Comparison of ENCODE assay signal across 11 cellular contexts in the genomic region with DNA sequence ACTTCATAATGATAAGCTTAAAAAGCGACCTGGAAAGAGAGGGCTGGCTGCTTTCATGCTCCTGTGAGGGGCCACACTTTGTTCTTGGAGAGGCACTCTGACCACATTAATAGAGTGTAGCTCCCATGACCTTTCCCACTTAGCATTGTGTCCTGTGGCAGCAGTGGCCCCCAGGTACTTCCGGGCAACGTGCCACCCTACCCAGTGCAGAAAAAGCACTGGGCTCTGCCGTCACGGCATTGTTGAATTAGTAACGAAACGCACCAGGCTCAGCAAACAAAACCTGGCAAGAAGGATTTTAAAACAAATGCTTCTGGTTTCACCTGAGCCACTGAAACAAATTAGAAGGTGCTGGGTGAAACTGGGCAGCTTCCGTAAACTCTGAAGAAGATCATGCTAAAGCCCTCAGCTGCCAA. TPM values are rescaled to one million over a fixed set of nuclear protein-coding genes. Genes with fewer than 3 reads are reported as not detected.
DNase-seq lines count a peak whose midpoint lies in the region; ATAC-seq, FAIRE-seq and TF ChIP-seq lines count a peak whose summit lies in the region.
"Had no signal": no experiment of that assay in that cellular context is flagged by ENCODE, and none has a peak within 500 bp of the region (broad histone marks: within the 10 kb centered on the region; RNA-seq: fewer than 3 reads in every experiment).

No MANE protein-coding gene starts in this region.

- CTCF ChIA-PET in activated CD8-positive, alpha-beta T cell treated with anti-CD3 and anti-CD28 coated beads, Interleukin-2, amount 10 ng/mL, durations not matched to agents 7 days and 5 days (lab: Charles Lee): no interaction called here

- POLR2A ChIA-PET in activated CD8-positive, alpha-beta T cell treated with anti-CD3 and anti-CD28 coated beads, Interleukin-2, amount 10 ng/mL, durations not matched to agents 7 days and 5 days (lab: Charles Lee): no interaction called here

- no peaks in the 10 kb centered on the region for H3K36me3 Mint-ChIP-seq in activated CD8-positive, alpha-beta T cell treated with anti-CD3 and anti-CD28 coated beads, Interleukin-2, amount 10 ng/mL, durations not matched to agents 7 days and 5 days (ENCODE audit: low read depth)
- H3K36me3 Mint-ChIP-seq in CD14-positive monocyte: no peaks in the 10 kb centered on the region

- H3K9me3 ChIP-seq in pancreas: no peaks in the 10 kb centered on the region

- ATAC-seq in GM18867 (IDR thresholded peaks at IDR 0.05; ENCODE audit: unreplicated experiment) (peak; percentile 60), Right ventricle myocardium superior (ENCODE audit: poor library complexity) (peak; percentile 78), pancreas (peak; percentile 64 to 77 (median 71)), HG02885 (IDR thresholded peaks at IDR 0.05; ENCODE audit: poor library complexity, unreplicated experiment) (no peak)
- ATAC-seq in activated CD8-positive, alpha-beta T cell treated with anti-CD3 and anti-CD28 coated beads, Interleukin-2, amount 10 ng/mL, durations not matched to agents 7 days and 5 days: no peak

- peak overlapping the region; percentile 72 to 95 (median 84) for H3K27ac ChIP-seq in pancreas
- H3K27ac ChIP-seq: BLaER1 treated with 17β-estradiol and CSF1 and Interleukin-3, amounts not matched to agents 10 nM and 100 nM had no signal

- H3K9me3 Mint-ChIP-seq in activated CD8-positive, alpha-beta T cell treated with anti-CD3 and anti-CD28 coated beads, Interleukin-2, amount 10 ng/mL, durations not matched to agents 7 days and 5 days (ENCODE audit: insufficient read depth): no peaks in the 10 kb centered on the region
- peaks cover 0 to 9% (median 0%) of the 10 kb centered on the region in 7 donors for H3K9me3 Mint-ChIP-seq in CD14-positive monocyte
- H3K9me3 Mint-ChIP-seq: activated CD4-positive, alpha-beta memory T cell treated with anti-CD3 and anti-CD28 coated beads, Interleukin-2, amount 10 ng/mL, durations not matched to agents 7 days and 5 days had no signal

- H3K27me3 Mint-ChIP-seq in activated CD8-positive, alpha-beta T cell treated with anti-CD3 and anti-CD28 coated beads, Interleukin-2, amount 10 ng/mL, durations not matched to agents 7 days and 5 days (ENCODE audit: low read depth): no peaks in the 10 kb centered on the region
- H3K27me3 Mint-ChIP-seq in CD14-positive monocyte (ENCODE audit: low read depth in 3 of 3): peaks cover 1 to 4% (median 3%) of the 10 kb centered on the region in 3 donors
- H3K27me3 Mint-ChIP-seq: activated CD4-positive, alpha-beta memory T cell treated with anti-CD3 and anti-CD28 coated beads, Interleukin-2, amount 10 ng/mL, durations not matched to agents 7 days and 5 days had no signal

- H3K36me3 ChIP-seq in pancreas: no peaks in the 10 kb centered on the region
- H3K36me3 ChIP-seq: BLaER1 treated with 17β-estradiol and CSF1 and Interleukin-3, amounts not matched to agents 10 nM and 100 nM had no signal

- H3K4me3 ChIP-seq in pancreas: peak overlapping the region in 1 of 4 donors; percentile 5
- H3K4me3 ChIP-seq: BLaER1 treated with 17β-estradiol and CSF1 and Interleukin-3, amounts not matched to agents 10 nM and 100 nM had no signal

- 11 to 12% methylated on average over 8 of the region's 8 CpGs for WGBS in pancreas, 2 donors

- no peak overlapping the region for H3K27ac Mint-ChIP-seq in activated CD8-positive, alpha-beta T cell treated with anti-CD3 and anti-CD28 coated beads, Interleukin-2, amount 10 ng/mL, durations not matched to agents 7 days and 5 days
- no peak overlapping the region for H3K27ac Mint-ChIP-seq in CD14-positive monocyte
- H3K27ac Mint-ChIP-seq: activated CD4-positive, alpha-beta memory T cell treated with anti-CD3 and anti-CD28 coated beads, Interleukin-2, amount 10 ng/mL, durations not matched to agents 7 days and 5 days had no signal

- DNase-seq in NCI-H69 (lab: John Stamatoyannopoulos, UW) (peak; percentile 0), Right ventricle myocardium superior (peak; percentile 80), pancreas (peak; percentile 86 to 93 (median 89)), COLO829 (ENCODE audit: low spot score) (no peak), CD14-positive monocyte (ENCODE audit: low spot score) (no peak)
- no peak for DNase-seq in activated CD8-positive, alpha-beta T cell treated with anti-CD3 and anti-CD28 coated beads, Interleukin-2, amount 10 ng/mL, durations not matched to agents 7 days and 5 days
- DNase-seq: activated CD4-positive, alpha-beta memory T cell treated with anti-CD3 and anti-CD28 coated beads, Interleukin-2, amount 10 ng/mL, durations not matched to agents 7 days and 5 days; NCI-H2171 treated with DMSO at 0.1 percent for 48 hours had no signal

- no peaks in the 10 kb centered on the region for H3K27me3 ChIP-seq in pancreas
- H3K27me3 ChIP-seq: BLaER1 treated with 17β-estradiol and CSF1 and Interleukin-3, amounts not matched to agents 10 nM and 100 nM had no signal

- H3K4me1 Mint-ChIP-seq in activated CD8-positive, alpha-beta T cell treated with anti-CD3 and anti-CD28 coated beads, Interleukin-2, amount 10 ng/mL, durations not matched to agents 7 days and 5 days (ENCODE audit: low read depth): no peaks in the 10 kb centered on the region
- no peaks in the 10 kb centered on the region for H3K4me1 Mint-ChIP-seq in CD14-positive monocyte
- H3K4me1 Mint-ChIP-seq: activated CD4-positive, alpha-beta memory T cell treated with anti-CD3 and anti-CD28 coated beads, Interleukin-2, amount 10 ng/mL, durations not matched to agents 7 days and 5 days had no signal

- no peak for FAIRE-seq in pancreas (lab: Jason Lieb, UNC)

- H3K4me3 Mint-ChIP-seq in activated CD8-positive, alpha-beta T cell treated with anti-CD3 and anti-CD28 coated beads, Interleukin-2, amount 10 ng/mL, durations not matched to agents 7 days and 5 days: no peak overlapping the region
- no peak overlapping the region for H3K4me3 Mint-ChIP-seq in CD14-positive monocyte
- H3K4me3 Mint-ChIP-seq: activated CD4-positive, alpha-beta memory T cell treated with anti-CD3 and anti-CD28 coated beads, Interleukin-2, amount 10 ng/mL, durations not matched to agents 7 days and 5 days had no signal

- H3K4me1 ChIP-seq in pancreas: peaks cover 34 to 45% (median 42%) of the 10 kb centered on the region in 3 donors

- TF ChIP-seq CTCF in pancreas (IDR thresholded peaks at IDR 0.05): no peak
- no peak for TF ChIP-seq CTCF in CD14-positive monocyte (IDR thresholded peaks at IDR 0.05)

- intact Hi-C loops in Right ventricle myocardium superior (cut with DNase I) (no loop called here), pancreas (cut with DNase I) (no loop called here), CD14-positive monocyte (cut with micrococcal nuclease) (no loop called here)

RNA-seq across cellular contexts. Expression of a gene that starts 5.4 kb away (rescaled TPM):
- total RNA-seq in Right ventricle myocardium superior (819 TPM), pancreas (100 to 1,000 TPM; 103 to 245 (median 145) TPM)
- polyA plus RNA-seq in pancreas (10 to 100 TPM; 61.7 to 74.9 TPM), CD14-positive monocyte (not detected)
- not detected for total RNA-seq in activated CD8-positive, alpha-beta T cell treated with anti-CD3 and anti-CD28 coated beads, Interleukin-2, amount 10 ng/mL, durations not matched to agents 7 days and 5 days
- total RNA-seq: activated CD4-positive, alpha-beta memory T cell treated with anti-CD3 and anti-CD28 coated beads, Interleukin-2, amount 10 ng/mL, durations not matched to agents 7 days and 5 days had no signal

Comparison
In these comparisons a context has a peak if more than half of its experiments do, and no peak if none do; other contexts are left out.
1. ATAC-seq: peak in GM18867 (single experiment), Right ventricle myocardium superior (single experiment) and pancreas (4 of 4); none in HG02885 (single experiment) and activated CD8-positive, alpha-beta T cell treated with anti-CD3 and anti-CD28 coated beads, Interleukin-2, amount 10 ng/mL, durations not matched to agents 7 days and 5 days (single experiment).
2. DNase-seq: peak in NCI-H69 (single experiment), Right ventricle myocardium superior (single experiment) and pancreas (6 of 6); none in COLO829 (single experiment), activated CD8-positive, alpha-beta T cell treated with anti-CD3 and anti-CD28 coated beads, Interleukin-2, amount 10 ng/mL, durations not matched to agents 7 days and 5 days (single experiment) and CD14-positive monocyte (single experiment).
3. RNA of a gene that starts 5.4 kb away (total RNA-seq): 819 TPM in Right ventricle myocardium superior (single experiment) and 103 to 245 TPM in pancreas; not detected in activated CD8-positive, alpha-beta T cell treated with anti-CD3 and anti-CD28 coated beads, Interleukin-2, amount 10 ng/mL, durations not matched to agents 7 days and 5 days; every median in the first group is over 100 times any median in the second.